Comparison of ENCODE assay signal across 9 cellular contexts in the genomic region with DNA sequence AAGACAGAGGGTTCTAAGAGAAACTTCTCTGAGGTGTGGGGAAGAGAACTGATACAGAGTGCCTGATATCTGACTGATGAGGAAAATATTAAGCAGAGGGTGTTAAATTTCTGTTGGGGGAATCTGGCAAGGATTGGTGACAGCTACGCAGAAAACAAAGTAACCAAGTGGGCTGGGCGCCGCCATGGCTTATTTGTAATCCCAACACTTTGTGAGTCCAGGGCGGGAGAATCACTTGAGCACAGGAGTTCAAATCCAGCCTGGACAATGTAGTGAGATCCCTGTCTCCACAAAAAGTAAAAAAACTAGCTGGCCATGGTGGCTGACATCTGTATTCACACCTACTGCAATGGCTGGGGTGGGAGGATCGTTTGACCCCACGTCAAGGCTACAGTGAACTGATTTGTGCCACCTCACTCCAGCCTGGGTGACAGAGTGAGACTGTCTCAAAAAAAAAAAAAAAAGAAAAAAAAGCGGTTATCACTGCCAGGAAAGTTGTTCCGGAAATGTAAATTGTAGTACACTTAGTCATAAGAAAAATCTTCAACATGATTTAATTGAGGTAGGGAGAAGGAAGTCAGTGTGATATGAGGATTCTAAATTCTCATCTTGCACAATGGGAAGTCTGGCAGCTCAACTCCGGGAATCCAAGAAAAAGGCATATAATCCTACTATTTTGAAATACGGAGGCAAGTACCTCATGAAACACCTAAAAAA. TPM values are rescaled to one million over a fixed set of nuclear protein-coding genes. Genes with fewer than 3 reads are reported as not detected.
A peak's percentile ranks its signal among the peaks of the same experiment; 100 is the strongest.
DNase-seq lines count a peak whose midpoint lies in the region; ATAC-seq and TF ChIP-seq lines count a peak whose summit lies in the region.
"Had no signal": no experiment of that assay in that cellular context is flagged by ENCODE, and none has a peak within 500 bp of the region (broad histone marks: within the 10 kb centered on the region; RNA-seq: fewer than 3 reads in every experiment).

No MANE protein-coding gene starts in this region.

- H3K9me3 ChIP-seq in right atrium auricular region: no peaks in the 10 kb centered on the region

- DNase-seq in AG10803 (ENCODE audit: low read depth) (peak; percentile 80), HT1080 (ENCODE audit: low read depth) (peak; percentile 66), amniotic epithelial cell (ENCODE audit: low read depth) (peak; percentile 98), lung microvascular endothelial cell (ENCODE audit: low read depth in 2 of 2) (peak; percentile 1 to 77), NCI-H2196 (lab: John Stamatoyannopoulos, UW; ENCODE audit: unreplicated experiment) (no peak), right atrium auricular region (ENCODE audit: low spot score) (no peak), GM13976 (ENCODE audit: low spot score) (no peak)
- DNase-seq: NCI-H69 had no signal

- no peak overlapping the region for H3K4me3 ChIP-seq in AG10803 (ENCODE audit: low read length)
- H3K4me3 ChIP-seq in right atrium auricular region: no peak overlapping the region

- TF ChIP-seq CTCF in AG10803 (conservative IDR thresholded peaks at IDR 0.05; ENCODE audit: low read length) (no peak), right atrium auricular region (IDR thresholded peaks at IDR 0.05) (no peak), GM13976 (IDR thresholded peaks at IDR 0.05; ENCODE audit: borderline replicate concordance, control extremely low read depth, extremely low read depth, insufficient read depth, missing control alignments) (no peak)

- ATAC-seq in HG03342 (IDR thresholded peaks at IDR 0.05; ENCODE audit: unreplicated experiment): no peak

- peaks cover 0 to 16% of the 10 kb centered on the region in 2 donors for H3K4me1 ChIP-seq in right atrium auricular region

- H3K27ac ChIP-seq in right atrium auricular region: no peak overlapping the region

- H3K36me3 ChIP-seq in right atrium auricular region: peaks cover 31% of the 10 kb centered on the region

- in situ Hi-C loops in GM13976 (cut with MboI; ENCODE audit: low sequenced_read_pairs, unreplicated experiment): no loop called here

- no peaks in the 10 kb centered on the region for H3K27me3 ChIP-seq in right atrium auricular region

RNA-seq across cellular contexts. Expression of a gene that starts 2.3 kb away (rescaled TPM):
- 9.0 and 12.5 TPM in 2 replicates for total RNA-seq in HT1080 (2014; rRNA removed; shearing (Covaris generic))
- polyA plus RNA-seq in HT1080 (2015; cell fraction: cytosol; rRNA removed): 15.7 and 16.5 TPM in 2 replicates
- 6.3 and 8.6 TPM in 2 replicates for polyA plus RNA-seq in HT1080 (2015; cell fraction: nucleus; rRNA removed)
- total RNA-seq in lung microvascular endothelial cell (2.2 and 5.2 TPM in 2 replicates), right atrium auricular region (10 to 100 TPM in 1 of 2 donors, 1 to 10 TPM in 1; 4.4 to 10.6 TPM)

RNA-seq across cellular contexts. Expression of a gene that starts 17.8 kb away (rescaled TPM):
- 79.8 and 95.6 TPM in 2 replicates for total RNA-seq in HT1080 (2014; rRNA removed; shearing (Covaris generic))
- 160 and 161 TPM in 2 replicates for polyA plus RNA-seq in HT1080 (2015; cell fraction: cytosol; rRNA removed)
- polyA plus RNA-seq in HT1080 (2015; cell fraction: nucleus; rRNA removed): 106 and 115 TPM in 2 replicates
- total RNA-seq in lung microvascular endothelial cell (30.8 and 45.5 TPM in 2 replicates), right atrium auricular region (10 to 100 TPM; 50.7 to 61.8 TPM)

RNA-seq across cellular contexts. Expression of a gene that starts 18.0 kb away (rescaled TPM):
- total RNA-seq in HT1080 (2014; rRNA removed; shearing (Covaris generic)): 108 and 117 TPM in 2 replicates
- 67.0 and 77.4 TPM in 2 replicates for polyA plus RNA-seq in HT1080 (2015; cell fraction: cytosol; rRNA removed)
- 88.7 and 92.8 TPM in 2 replicates for polyA plus RNA-seq in HT1080 (2015; cell fraction: nucleus; rRNA removed)
- total RNA-seq in lung microvascular endothelial cell (47.9 and 63.9 TPM in 2 replicates), right atrium auricular region (10 to 100 TPM; 36.1 to 53.1 TPM)

Comparison
In these comparisons a context has a peak if more than half of its experiments do, and no peak if none do; other contexts are left out.
1. DNase-seq: peak in AG10803 (single experiment), HT1080 (single experiment), amniotic epithelial cell (single experiment) and lung microvascular endothelial cell (2 of 2); none in NCI-H2196 (single experiment), right atrium auricular region (single experiment) and GM13976 (single experiment).